In genomic region chr2:9002637-9003365, GRCh38 we compare ENCODE assay signal across 8 cellular contexts. TPM values are rescaled to one million over a fixed set of nuclear protein-coding genes. Genes with fewer than 3 reads are reported as not detected.
DNase-seq lines count a peak whose midpoint lies in the region; ATAC-seq, FAIRE-seq and TF ChIP-seq lines count a peak whose summit lies in the region.

No MANE protein-coding gene starts in this region.

- peak overlapping the region; percentile 67 to 85 (median 78) for H3K4me3 ChIP-seq in BLaER1 treated with 17β-estradiol and CSF1 and Interleukin-3, amounts not matched to agents 10 nM and 100 nM
- peak overlapping the region; percentile 69 to 73 for H3K4me3 ChIP-seq in Panc1 (ENCODE audit: low read depth in 2 of 2, low read length in 2 of 2)
- peak overlapping the region; percentile 73 for H3K4me3 ChIP-seq in brain microvascular endothelial cell (ENCODE audit: low read depth, low read length)
- H3K4me3 ChIP-seq in small intestine (ENCODE audit: low read depth in 1 of 2, low read length in 2 of 2) = peak overlapping the region; percentile 78 to 87

- peaks cover 9 to 18% of the 10 kb centered on the region in 2 donors for H3K4me1 Mint-ChIP-seq in immature natural killer cell

- intact Hi-C loops in Panc1 (cut with micrococcal nuclease; ENCODE audit: unreplicated experiment) = no loop called here

- ATAC-seq in GM21825 (IDR thresholded peaks at IDR 0.05; ENCODE audit: unreplicated experiment) (peak; percentile 21), Panc1 (peak; percentile 20)

- POLR2A ChIA-PET in Panc1 (lab: Charles Lee) = interaction anchor here (0.6 kb wide), 1 partner anchor 180 kb away, joined by 4 read pairs; no protein-coding TSS in a partner anchor

- H4K20me1 ChIP-seq in BLaER1 treated with 17β-estradiol and CSF1 and Interleukin-3, amounts not matched to agents 10 nM and 100 nM = peaks cover 0 to 22% (median 0%) of the 10 kb centered on the region in 11 experiments; a peak in 3 of 22 replicates

- CTCF ChIA-PET in Panc1 (lab: Charles Lee) = no interaction called here

- FAIRE-seq in small intestine (lab: Jason Lieb, UNC) (no peak), GM12891 (lab: Jason Lieb, UNC) (no peak)

- TF ChIP-seq CTCF in Panc1 (IDR thresholded peaks at IDR 0.05) (no peak), brain microvascular endothelial cell (IDR thresholded peaks at IDR 0.05; ENCODE audit: low read depth, low read length, missing control alignments) (no peak)

- no TSS peak for BruUV-seq in Panc1 (replicated peaks; lab: Mats Ljungman, UMichigan)

- H3K9ac ChIP-seq in BLaER1 treated with 17β-estradiol and CSF1 and Interleukin-3, amounts not matched to agents 10 nM and 100 nM = peak overlapping the region; percentile 68 to 92 (median 80)

- H3K36me3 Mint-ChIP-seq in immature natural killer cell = no peaks in the 10 kb centered on the region

- H3K27ac Mint-ChIP-seq in immature natural killer cell = peak overlapping the region in 2 of 6 donors; percentile 68 to 81

- TF ChIP-seq POLR2A in GM12891 (IDR thresholded peaks at IDR 0.05; ENCODE audit: low read depth, low read length) = no peak

- no peaks in the 10 kb centered on the region for H3K36me3 ChIP-seq in BLaER1 treated with 17β-estradiol and CSF1 and Interleukin-3, amounts not matched to agents 10 nM and 100 nM
- no peaks in the 10 kb centered on the region; the same call in 1 of the 2 replicates for H3K36me3 ChIP-seq in Panc1 (ENCODE audit: control insufficient read depth, insufficient read depth, low read length)
- no peaks in the 10 kb centered on the region for H3K36me3 ChIP-seq in brain microvascular endothelial cell (replicated peaks)
- no peaks in the 10 kb centered on the region for H3K36me3 ChIP-seq in small intestine (ENCODE audit: control insufficient read depth in 2 of 2, insufficient read depth in 2 of 2, low read length in 2 of 2)

- H3K27ac ChIP-seq in BLaER1 treated with 17β-estradiol and CSF1 and Interleukin-3, amounts not matched to agents 10 nM and 100 nM = peak overlapping the region in 9 of 11 experiments; percentile 34 to 91 (median 56); a peak in 14 of 22 replicates
- H3K27ac ChIP-seq in Panc1 (ENCODE audit: low read length) (peak overlapping the region; percentile 39), brain microvascular endothelial cell (peak overlapping the region; percentile 35), small intestine (ENCODE audit: low read depth in 1 of 2, low read length in 1 of 2) (no peak overlapping the region)

- WGBS in small intestine, 3 donors = 3 to 7% (median 4%) methylated on average over 40 to 44 of the region's 44 CpGs

- no peaks in the 10 kb centered on the region for H3K9me3 ChIP-seq in BLaER1 treated with 17β-estradiol and CSF1 and Interleukin-3, amounts not matched to agents 10 nM and 100 nM (replicated peaks in 1 of 11)
- H3K9me3 ChIP-seq in Panc1 (ENCODE audit: control insufficient read depth, insufficient read depth, low read depth, low read length) (no peaks in the 10 kb centered on the region), small intestine (ENCODE audit: control insufficient read depth, low read depth) (no peaks in the 10 kb centered on the region)

- peak overlapping the region; percentile 83 to 94 (median 90) for H3K4me2 ChIP-seq in BLaER1 treated with 17β-estradiol and CSF1 and Interleukin-3, amounts not matched to agents 10 nM and 100 nM

- peaks cover 4 to 43% (median 28%) of the 10 kb centered on the region in 10 experiments; a peak in 19 of 20 replicates for H3K4me1 ChIP-seq in BLaER1 treated with 17β-estradiol and CSF1 and Interleukin-3, amounts not matched to agents 10 nM and 100 nM
- peaks cover 40% of the 10 kb centered on the region for H3K4me1 ChIP-seq in Panc1 (ENCODE audit: control insufficient read depth, insufficient read depth, low read length)
- H3K4me1 ChIP-seq in small intestine (ENCODE audit: control insufficient read depth in 2 of 2, insufficient read depth in 1 of 2, low read depth in 1 of 2, low read length in 1 of 2) = no peaks in the 10 kb centered on the region

- peaks cover 3 to 10% (median 4%) of the 10 kb centered on the region in 3 donors for H3K27me3 Mint-ChIP-seq in immature natural killer cell (ENCODE audit: low read depth in 3 of 3)

- no peaks in the 10 kb centered on the region for H3K9me3 Mint-ChIP-seq in immature natural killer cell

- peak overlapping the region; percentile 75 to 89 (median 85) for H3K4me3 Mint-ChIP-seq in immature natural killer cell

- peaks cover 0 to 7% (median 0%) of the 10 kb centered on the region in 11 experiments; a peak in 4 of 22 replicates for H3K27me3 ChIP-seq in BLaER1 treated with 17β-estradiol and CSF1 and Interleukin-3, amounts not matched to agents 10 nM and 100 nM
- H3K27me3 ChIP-seq in Panc1 (ENCODE audit: control insufficient read depth, insufficient read depth, low read length) (no peaks in the 10 kb centered on the region), brain microvascular endothelial cell (replicated peaks) (no peaks in the 10 kb centered on the region), small intestine (ENCODE audit: control insufficient read depth in 2 of 2, insufficient read depth in 2 of 2, low read length in 2 of 2) (no peaks in the 10 kb centered on the region)

- in situ Hi-C loops in Panc1 (cut with HindIII; ENCODE audit: low pct_unique_long_range_greater_than_20kb, low sequenced_read_pairs) = no loop called here
- in situ Hi-C loops in brain microvascular endothelial cell (cut with HindIII; ENCODE audit: low pct_ligation_motif_present, low sequenced_read_pairs) = no loop called here

- DNase-seq in Panc1 (ENCODE audit: low read depth, low spot score) (no peak), brain microvascular endothelial cell (no peak), immature natural killer cell (peak; percentile 5 to 10 (median 5)), small intestine (no peak), GM12891 (ENCODE audit: insufficient read length, low spot score) (no peak), middle frontal gyrus (ENCODE audit: extremely low spot score, low spot score) (no peak)

TF ChIP-seq in GM12891, 5 proteins besides CTCF, POLR2A, EP300 and RAD21:
- TF ChIP-seq POU2F2 (IDR thresholded peaks at IDR 0.05; ENCODE audit: low read depth, low read length) (no peak), POLR2AphosphoS5 (IDR thresholded peaks at IDR 0.05; ENCODE audit: low read depth, low read length) (no peak), TAF1 (IDR thresholded peaks at IDR 0.05; ENCODE audit: low read depth, low read length) (no peak), SPI1 (IDR thresholded peaks at IDR 0.05; ENCODE audit: low read depth, low read length) (no peak), PAX5 (IDR thresholded peaks at IDR 0.05; ENCODE audit: insufficient read depth, low read length, severe bottlenecking) (no peak)

RNA-seq across cellular contexts. Expression of gene MBOAT2, which starts 0.7 kb away (rescaled TPM):
- 34.8 TPM for total RNA-seq in Panc1 (2021; ENCODE audit: unreplicated experiment)
- polyA plus RNA-seq in Panc1 (2012; ENCODE audit: insufficient read length) = 21.2 TPM
- polyA plus RNA-seq in immature natural killer cell (1 to 10 TPM in 2 of 3 donors, not detected in 1; 1.6 to 2.2 TPM), small intestine (1 to 10 TPM; 1.4 to 3.2 (median 1.8) TPM)
- 2.8 TPM for polyA plus RNA-seq in GM12891 (2012; ENCODE audit: low read depth, missing spikeins)

Comparison
In these comparisons a context has a peak if more than half of its experiments do, and no peak if none do; other contexts are left out.
1. H3K27ac ChIP-seq: peak in BLaER1 treated with 17β-estradiol and CSF1 and Interleukin-3, amounts not matched to agents 10 nM and 100 nM (9 of 11), Panc1 (single experiment) and brain microvascular endothelial cell (single experiment); none in small intestine (0 of 2).
2. DNase-seq: peak in immature natural killer cell (3 of 3); none in Panc1 (single experiment), brain microvascular endothelial cell (single experiment), small intestine (single experiment), GM12891 (single experiment) and middle frontal gyrus (single experiment).
3. Peak in every context shown above with its lines, with median percentiles within 50 percentile points of each other: H3K4me3 ChIP-seq.